ENCODE assay signal across 20 cellular contexts in the genomic region with DNA sequence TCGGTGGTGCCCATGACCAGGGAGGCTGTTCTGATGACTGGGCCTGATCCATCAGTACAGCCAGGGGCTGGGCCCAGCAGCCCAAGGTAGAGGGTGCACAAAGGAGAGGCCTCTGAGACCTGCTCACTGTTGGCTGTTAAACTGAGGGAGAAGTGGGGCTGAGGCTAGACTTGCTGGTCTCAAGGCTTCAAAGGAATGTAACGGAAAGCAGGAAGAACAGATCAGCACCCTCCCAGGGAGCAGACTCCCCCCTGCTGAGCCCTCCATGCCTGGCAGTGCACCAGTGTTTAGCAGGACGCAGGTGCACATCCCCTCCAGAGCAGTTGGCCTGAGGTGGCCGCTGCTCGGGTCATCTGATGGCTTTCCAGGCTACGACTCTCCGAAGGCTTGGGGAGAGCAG.
DNase-seq lines count a peak whose midpoint lies in the region; ATAC-seq and TF ChIP-seq lines count a peak whose summit lies in the region.
"Had no signal": no experiment of that assay in that cellular context is flagged by ENCODE, and none has a peak within 500 bp of the region (broad histone marks: within the 10 kb centered on the region; RNA-seq: fewer than 3 reads in every experiment).

No MANE protein-coding gene starts in this region.

- H3K36me3 Mint-ChIP-seq in glutamatergic neuron (ENCODE audit: unreplicated experiment) (no peaks in the 10 kb centered on the region), mesothelial cell of epicardium (peaks cover 6% of the 10 kb centered on the region)
- H3K36me3 Mint-ChIP-seq: CD4-positive, alpha-beta memory T cell had no signal

- no peak for TF ChIP-seq CTCF in glutamatergic neuron (IDR thresholded peaks at IDR 0.05; ENCODE audit: partially characterized antibody, unreplicated experiment)
- no peak for TF ChIP-seq CTCF in mesothelial cell of epicardium (IDR thresholded peaks at IDR 0.05; ENCODE audit: unreplicated experiment)

- H3K27me3 Mint-ChIP-seq in glutamatergic neuron (ENCODE audit: unreplicated experiment) (no peaks in the 10 kb centered on the region), mesothelial cell of epicardium (ENCODE audit: low read depth) (no peaks in the 10 kb centered on the region)

- H3K27ac Mint-ChIP-seq in glutamatergic neuron (ENCODE audit: unreplicated experiment) (no peak overlapping the region), mesothelial cell of epicardium (peak overlapping the region; percentile 26)
- H3K27ac Mint-ChIP-seq: CD4-positive, alpha-beta memory T cell; HFFc6 had no signal

- H3K4me1 Mint-ChIP-seq in glutamatergic neuron (ENCODE audit: low read depth, unreplicated experiment): peaks cover 17% of the 10 kb centered on the region
- H3K4me1 Mint-ChIP-seq in mesothelial cell of epicardium: peaks cover 53% of the 10 kb centered on the region
- H3K4me1 Mint-ChIP-seq: CD4-positive, alpha-beta memory T cell had no signal

- no peak for ATAC-seq in HG03439 (IDR thresholded peaks at IDR 0.05; ENCODE audit: unreplicated experiment)
- ATAC-seq in HG03175 (IDR thresholded peaks at IDR 0.05; ENCODE audit: unreplicated experiment): no peak
- ATAC-seq: HepG2, K562 had no signal

- DNase-seq in A172 (ENCODE audit: low spot score) (peak; percentile 17), NCI-H146 treated with DMSO at 0.1 percent for 48 hours (lab: John Stamatoyannopoulos, UW; ENCODE audit: unreplicated experiment) (peak; percentile 22), glutamatergic neuron (peak; percentile 28), mesothelial cell of epicardium (ENCODE audit: low spot score in 2 of 2, unreplicated experiment in 2 of 2) (no peak), NCI-H187 treated with DMSO at 0.1 percent for 48 hours (lab: John Stamatoyannopoulos, UW) (no peak), NCI-H510A (lab: John Stamatoyannopoulos, UW) (no peak)
- DNase-seq: CD4-positive, alpha-beta memory T cell; DMS153; GDM1; HFFc6; NCI-H1092; NCI-H1436 treated with DMSO at 0.1 percent for 48 hours; NCI-H446; NCI-H526 treated with DMSO at 0.1 percent for 48 hours; OCI-M1; Right ventricle myocardium superior had no signal

- H3K9me3 Mint-ChIP-seq in glutamatergic neuron (ENCODE audit: unreplicated experiment) (peaks cover 1% of the 10 kb centered on the region), mesothelial cell of epicardium (no peaks in the 10 kb centered on the region)
- H3K9me3 Mint-ChIP-seq: CD4-positive, alpha-beta memory T cell; HFFc6 had no signal

- H3K4me3 Mint-ChIP-seq in glutamatergic neuron (ENCODE audit: unreplicated experiment) (no peak overlapping the region), mesothelial cell of epicardium (no peak overlapping the region)
- H3K4me3 Mint-ChIP-seq: CD4-positive, alpha-beta memory T cell; HFFc6 had no signal

Comparison
In these comparisons a context has a peak if more than half of its experiments do, and no peak if none do; other contexts are left out.
1. DNase-seq: peak in A172 (single experiment), NCI-H146 treated with DMSO at 0.1 percent for 48 hours (single experiment) and glutamatergic neuron (single experiment); none in mesothelial cell of epicardium (0 of 2), NCI-H187 treated with DMSO at 0.1 percent for 48 hours (single experiment) and NCI-H510A (single experiment).